Comparison of ENCODE assay signal across 1 cellular context in genomic region chr6:8435093-8435844, GRCh38.
TF ChIP-seq lines count a peak whose summit lies in the region.

Gene SLC35B3 (minus strand): TSS chr6:8435545.

TF ChIP-seq in K562, 482 proteins besides CTCF, POLR2A, EP300 and RAD21 (continued from another document and continues in another):
- 0 out of 4 replicates have a peak, but pooled peaks of 1 of the 2 experiments have one; percentile 32 for TF ChIP-seq ZNF318 (IDR thresholded peaks at IDR 0.05; ENCODE audit: borderline replicate concordance in 1 of 2, low read depth in 1 of 2)
- TF ChIP-seq ARID3B (CRISPR knock-in tag; IDR thresholded peaks at IDR 0.05; ENCODE audit: borderline replicate concordance): peak; percentile 56; the same call in 1 of the 2 replicates
- TF ChIP-seq SAFB2 (IDR thresholded peaks at IDR 0.05; ENCODE audit: borderline replicate concordance, low read depth, low read length, severe bottlenecking): no peak
- TF ChIP-seq FOXP1 (CRISPR knock-in tag; IDR thresholded peaks at IDR 0.05): no peak; the same call in 1 of the 2 replicates
- TF ChIP-seq PHF8 (IDR thresholded peaks at IDR 0.05; ENCODE audit: borderline replicate concordance, low read length): peak; percentile 100
- no peak for TF ChIP-seq RBM39 (optimal IDR thresholded peaks at IDR 0.05; ENCODE audit: low read depth, low read length)
- no peak for TF ChIP-seq TCF3 (CRISPR knock-in tag; IDR thresholded peaks at IDR 0.05)
- TF ChIP-seq ELK3 (CRISPR knock-in tag; IDR thresholded peaks at IDR 0.05): no peak
- no peak for TF ChIP-seq CCAR2 (IDR thresholded peaks at IDR 0.05; ENCODE audit: low read depth, low read length)
- TF ChIP-seq E2F5 (CRISPR knock-in tag; IDR thresholded peaks at IDR 0.05): no peak
- TF ChIP-seq C11orf30 (IDR thresholded peaks at IDR 0.05; ENCODE audit: low read depth): 0 out of 2 replicates have a peak, but pooled peaks have one; percentile 16
- no peak for TF ChIP-seq GTF2B (IDR thresholded peaks at IDR 0.05; ENCODE audit: extremely low read depth, insufficient read length)
- no peak for TF ChIP-seq ELK1 (CRISPR knock-in tag; IDR thresholded peaks at IDR 0.05)
- peak; percentile 74 for TF ChIP-seq HDAC2 (IDR thresholded peaks at IDR 0.05)
- no peak for TF ChIP-seq HSF4 (CRISPR knock-in tag; IDR thresholded peaks at IDR 0.05; ENCODE audit: borderline replicate concordance)
- TF ChIP-seq ZSCAN29 (IDR thresholded peaks at IDR 0.05): no peak
- TF ChIP-seq ETS1 (conservative IDR thresholded peaks at IDR 0.05; ENCODE audit: control insufficient read depth, low read depth, low read length): 0 out of 2 replicates have a peak, but pooled peaks have one; percentile 23
- TF ChIP-seq TEAD4 (IDR thresholded peaks at IDR 0.05; ENCODE audit: low read length): no peak
- no peak for TF ChIP-seq TEAD4 (CRISPR knock-in tag; IDR thresholded peaks at IDR 0.05; ENCODE audit: borderline replicate concordance)
- no peak for TF ChIP-seq RFX1 (IDR thresholded peaks at IDR 0.05)
- TF ChIP-seq MTA2 (IDR thresholded peaks at IDR 0.05; ENCODE audit: low read depth): no peak
- no peak for TF ChIP-seq ZNF134 (CRISPR knock-in tag; conservative IDR thresholded peaks at IDR 0.05)
- peak; percentile 91 for TF ChIP-seq MTA3 (IDR thresholded peaks at IDR 0.05; ENCODE audit: borderline replicate concordance)
- no peak for TF ChIP-seq SMC3 (conservative IDR thresholded peaks at IDR 0.05; ENCODE audit: insufficient read depth, low read depth, low read length)
- TF ChIP-seq FOXJ3 (CRISPR knock-in tag; IDR thresholded peaks at IDR 0.05): no peak
- no peak for TF ChIP-seq FOXO4 (CRISPR knock-in tag; IDR thresholded peaks at IDR 0.05)
- no peak for TF ChIP-seq NELFE (IDR thresholded peaks at IDR 0.05; ENCODE audit: insufficient read depth, insufficient read length)
- TF ChIP-seq SMARCA4 (IDR thresholded peaks at IDR 0.05): 0 out of 2 replicates have a peak, but pooled peaks have one; percentile 8
- TF ChIP-seq CEBPZ (IDR thresholded peaks at IDR 0.05; ENCODE audit: borderline replicate concordance, low read depth, low read length): no peak
- peak; percentile 57 for TF ChIP-seq VEZF1 (CRISPR knock-in tag; IDR thresholded peaks at IDR 0.05)
- no peak for TF ChIP-seq SREBF1 (IDR thresholded peaks at IDR 0.05; ENCODE audit: borderline replicate concordance, low read depth, low read length)
- no peak for TF ChIP-seq ZNF561 (CRISPR knock-in tag; conservative IDR thresholded peaks at IDR 0.05)
- no peak for TF ChIP-seq RBM14 (IDR thresholded peaks at IDR 0.05; ENCODE audit: borderline replicate concordance, insufficient read depth, low read depth, low read length)
- no peak for TF ChIP-seq MTF1 (CRISPR knock-in tag; IDR thresholded peaks at IDR 0.05; ENCODE audit: borderline replicate concordance)
- no peak for TF ChIP-seq KLF13 (tag; IDR thresholded peaks at IDR 0.05; ENCODE audit: borderline replicate concordance, low read depth)
- TF ChIP-seq TSC22D4 (tag; IDR thresholded peaks at IDR 0.05): no peak
- peak; percentile 75 for TF ChIP-seq POLR2AphosphoS5 (IDR thresholded peaks at IDR 0.05; ENCODE audit: control insufficient read depth, insufficient read depth, low read depth, low read length)
- no peak; the same call in 1 of the 2 replicates for TF ChIP-seq ZBTB1 (CRISPR knock-in tag; IDR thresholded peaks at IDR 0.05; ENCODE audit: borderline replicate concordance, low read depth)
